In genomic region chr7:47497367-47498096, GRCh38 we compare ENCODE assay signal across 9 cellular contexts.
A peak's percentile ranks its signal among the peaks of the same experiment; 100 is the strongest.
DNase-seq lines count a peak whose midpoint lies in the region; ATAC-seq, FAIRE-seq and TF ChIP-seq lines count a peak whose summit lies in the region.
"Had no signal": no experiment of that assay in that cellular context is flagged by ENCODE, and none has a peak within 500 bp of the region (broad histone marks: within the 10 kb centered on the region; RNA-seq: fewer than 3 reads in every experiment).

No MANE protein-coding gene starts in this region.

- no peaks in the 10 kb centered on the region for H3K79me2 ChIP-seq in DOHH2 (ENCODE audit: control insufficient read depth, low read length)

- no peaks in the 10 kb centered on the region for H3K27me3 ChIP-seq in DOHH2 (ENCODE audit: control insufficient read depth, low read length)
- H3K27me3 ChIP-seq in tibial nerve, result no peaks in the 10 kb centered on the region

- H3F3A ChIP-seq in DOHH2 (ENCODE audit: control insufficient read depth, insufficient read depth), result peaks cover 17% of the 10 kb centered on the region

- H3K36me3 Mint-ChIP-seq in effector memory CD8-positive, alpha-beta T cell (ENCODE audit: insufficient read depth), result no peaks in the 10 kb centered on the region
- H3K36me3 Mint-ChIP-seq: natural killer cell treated with Interleukin-12 subunit alpha and Interleukin-12 subunit beta and Interleukin-15 and Interleukin-18, amount 100 ng/mL, for 72 hours had no signal

- H4K20me1 ChIP-seq in DOHH2 (ENCODE audit: control insufficient read depth, insufficient read depth, low read depth, low read length), result no peaks in the 10 kb centered on the region

- no peaks in the 10 kb centered on the region for H3K9me3 ChIP-seq in DOHH2 (ENCODE audit: control insufficient read depth, insufficient read depth, low read length)
- H3K9me3 ChIP-seq in tibial nerve, result no peaks in the 10 kb centered on the region

- TF ChIP-seq POLR2A in tibial nerve (IDR thresholded peaks at IDR 0.05), result no peak

- H3K27me3 Mint-ChIP-seq in effector memory CD8-positive, alpha-beta T cell, result peaks cover 0 to 7% of the 10 kb centered on the region in 2 donors

- no peak overlapping the region for H3K27ac Mint-ChIP-seq in effector memory CD8-positive, alpha-beta T cell
- H3K27ac Mint-ChIP-seq: natural killer cell treated with Interleukin-12 subunit alpha and Interleukin-12 subunit beta and Interleukin-15 and Interleukin-18, amount 100 ng/mL, for 72 hours had no signal

- peaks cover 0 to 9% of the 10 kb centered on the region in 2 donors for H3K9me3 Mint-ChIP-seq in effector memory CD8-positive, alpha-beta T cell
- H3K9me3 Mint-ChIP-seq: natural killer cell treated with Interleukin-12 subunit alpha and Interleukin-12 subunit beta and Interleukin-15 and Interleukin-18, amount 100 ng/mL, for 72 hours had no signal

- H3K36me3 ChIP-seq in DOHH2 (ENCODE audit: control insufficient read depth, low read length), result no peaks in the 10 kb centered on the region
- no peaks in the 10 kb centered on the region for H3K36me3 ChIP-seq in tibial nerve

- peak overlapping the region; percentile 60 for H3K4me2 ChIP-seq in DOHH2 (ENCODE audit: low read length)

- H3K4me1 ChIP-seq in DOHH2 (ENCODE audit: control insufficient read depth, low read length) (peaks cover 48% of the 10 kb centered on the region), tibial nerve (peaks cover 0 to 90% (median 51%) of the 10 kb centered on the region in 4 donors)

- TF ChIP-seq CTCF in DOHH2 (IDR thresholded peaks at IDR 0.05; ENCODE audit: low read depth, low read length, poor library complexity, severe bottlenecking), result no peak
- TF ChIP-seq CTCF in tibial nerve (IDR thresholded peaks at IDR 0.05), result no peak

- DNase-seq in effector memory CD8-positive, alpha-beta T cell, result no peak
- DNase-seq in tibial nerve (ENCODE audit: low spot score in 2 of 2), result no peak
- no peak for DNase-seq in NCI-H345 treated with DMSO at 0.1 percent for 48 hours (lab: John Stamatoyannopoulos, UW; ENCODE audit: unreplicated experiment)
- no peak for DNase-seq in AML-193 (lab: John Stamatoyannopoulos, UW)
- DNase-seq in urothelium cell line (ENCODE audit: low spot score), result no peak

- peaks cover 0 to 2% of the 10 kb centered on the region in 2 donors for H3K4me1 Mint-ChIP-seq in effector memory CD8-positive, alpha-beta T cell (ENCODE audit: low read depth in 2 of 2)

- H3K9me2 ChIP-seq in DOHH2 (replicated peaks; ENCODE audit: control insufficient read depth, low read length), result no peaks in the 10 kb centered on the region

- H3K27ac ChIP-seq in DOHH2 (ENCODE audit: low read depth, low read length) (peak overlapping the region; percentile 60), tibial nerve (peak overlapping the region; percentile 14 to 69 (median 47))

- H3K4me3 Mint-ChIP-seq in effector memory CD8-positive, alpha-beta T cell, result no peak overlapping the region
- H3K4me3 Mint-ChIP-seq: natural killer cell treated with Interleukin-12 subunit alpha and Interleukin-12 subunit beta and Interleukin-15 and Interleukin-18, amount 100 ng/mL, for 72 hours had no signal

- ATAC-seq in GM21360 (IDR thresholded peaks at IDR 0.05; ENCODE audit: unreplicated experiment), result peak; percentile 87
- ATAC-seq in HG03460 (IDR thresholded peaks at IDR 0.05; ENCODE audit: unreplicated experiment), result peak; percentile 85
- peak; percentile 17 for ATAC-seq in effector memory CD8-positive, alpha-beta T cell (replicated peaks)

- no peak for FAIRE-seq in urothelium cell line (lab: Jason Lieb, UNC)

- H3K4me3 ChIP-seq in DOHH2 (ENCODE audit: low read length) (peak overlapping the region; percentile 34), tibial nerve (no peak overlapping the region)

- 33 to 41% methylated on average over 12 of the region's 12 CpGs for WGBS in tibial nerve, 2 donors

- peak in 1 of 2 donors; percentile 10 for TF ChIP-seq EP300 in tibial nerve (IDR thresholded peaks at IDR 0.05)

Comparison
In these comparisons a context has a peak if more than half of its experiments do, and no peak if none do; other contexts are left out.
1. ATAC-seq: peak in every context shown above with its lines; median percentile 87 in GM21360; 85 in HG03460; 17 in effector memory CD8-positive, alpha-beta T cell.